ENCODE assay signal across 16 cellular contexts in genomic region chr5:95940758-95941682, GRCh38. TPM values are rescaled to one million over a fixed set of nuclear protein-coding genes. Genes with fewer than 3 reads are reported as not detected.
A peak's percentile ranks its signal among the peaks of the same experiment; 100 is the strongest.
DNase-seq lines count a peak whose midpoint lies in the region; ATAC-seq, FAIRE-seq and TF ChIP-seq lines count a peak whose summit lies in the region.
"Had no signal": no experiment of that assay in that cellular context is flagged by ENCODE, and none has a peak within 500 bp of the region (broad histone marks: within the 10 kb centered on the region; RNA-seq: fewer than 3 reads in every experiment).

No MANE protein-coding gene starts in this region.

- RAD21 ChIA-PET in GM12878 (lab: Charles Lee; ENCODE audit: unreplicated experiment), result interaction anchor here (0.6 to 4.5 kb wide), 12 partner anchors 9 to 402 kb away, joined by 3 to 21 read pairs (median 4); no protein-coding TSS in a partner anchor

- TF ChIP-seq RAD21 in GM12878 (IDR thresholded peaks at IDR 0.05; ENCODE audit: insufficient read depth, low read depth, low read length), result no peak

- H3K9me3 ChIP-seq in HUES48 (ENCODE audit: control insufficient read depth, insufficient read depth, low read length), result no peaks in the 10 kb centered on the region
- H3K9me3 ChIP-seq in GM12878 (replicated peaks; ENCODE audit: control insufficient read depth, insufficient read depth, low read length), result no peaks in the 10 kb centered on the region; the same call in 2 of the 3 replicates
- H3K9me3 ChIP-seq: right atrium auricular region had no signal

- POLR2A ChIA-PET in GM12878 (lab: Charles Lee), result interaction anchor here (0.6 to 2.7 kb wide), 7 partner anchors 9 to 70 kb away, joined by 3 to 14 read pairs (median 3); no protein-coding TSS in a partner anchor

- no peaks in the 10 kb centered on the region for H4K20me1 ChIP-seq in GM12878 (ENCODE audit: control insufficient read depth, insufficient read depth)

- in situ Hi-C loops in GM12878 (cut with MboI), result no loop called here

- TF ChIP-seq POLR2A in GM12878 (IDR thresholded peaks at IDR 0.05; ENCODE audit: low read depth, low read length), result no peak

- no peak overlapping the region for H3K4me2 ChIP-seq in GM12878 (ENCODE audit: control insufficient read depth, insufficient read depth)
- H3K4me2 ChIP-seq: hepatocyte had no signal

- peak overlapping the region; percentile 21; the same call in 1 of the 2 replicates for H3K9ac ChIP-seq in HUES48 (ENCODE audit: low read depth, low read length)
- no peak overlapping the region for H3K9ac ChIP-seq in GM12878 (ENCODE audit: control insufficient read depth, insufficient read depth, low read length)

- no peaks in the 10 kb centered on the region for H3K27me3 ChIP-seq in HUES48 (ENCODE audit: control insufficient read depth, insufficient read depth, low read length)
- no peaks in the 10 kb centered on the region for H3K27me3 ChIP-seq in GM12878 (replicated peaks in 1 of 2; ENCODE audit: control insufficient read depth in 2 of 2, insufficient read depth in 2 of 2, low read length in 1 of 2)
- H3K27me3 ChIP-seq: hepatocyte, right atrium auricular region had no signal

- WGBS in GM12878 (ENCODE audit: insufficient coverage, insufficient replicate concordance, low lambda C conversion rate, missing lambda C conversion rate), result 97% methylated on average over 3 of the region's 3 CpGs

- peaks cover 26% of the 10 kb centered on the region for H3K4me1 ChIP-seq in HUES48 (ENCODE audit: control insufficient read depth, insufficient read depth, low read length)
- peaks cover 29% of the 10 kb centered on the region for H3K4me1 ChIP-seq in GM12878 (ENCODE audit: control insufficient read depth, insufficient read depth, low read length)

- CTCF ChIA-PET in GM12878 (lab: Yijun Ruan, JAX), result interaction anchor here (0.7 to 4.7 kb wide), 7 partner anchors 8 to 94 kb away, joined by 3 to 33 read pairs (median 3); no protein-coding TSS in a partner anchor

- intact Hi-C loops in GM12878 (cut with micrococcal nuclease; ENCODE audit: unreplicated experiment), result no loop called here

- no peak for TF ChIP-seq EP300 in GM12878 (IDR thresholded peaks at IDR 0.05; ENCODE audit: borderline replicate concordance in 1 of 2, control insufficient read depth in 1 of 2, low read depth in 2 of 2, low read length in 2 of 2)

- BruUV-seq in GM12878 (replicated peaks; lab: Mats Ljungman, UMichigan), result TSS peak; percentile 3

- H3K36me3 ChIP-seq in HUES48 (ENCODE audit: control insufficient read depth, insufficient read depth, low read length) (no peaks in the 10 kb centered on the region), GM12878 (ENCODE audit: control insufficient read depth in 2 of 2, insufficient read depth in 2 of 2, low read length in 1 of 2) (peaks cover 0 to 11% of the 10 kb centered on the region in 2 experiments; a peak in 3 of 4 replicates)

- H3K27ac ChIP-seq in HUES48 (ENCODE audit: low read depth, low read length) (peak overlapping the region; percentile 65), GM12878 (ENCODE audit: control insufficient read depth, insufficient read depth) (peak overlapping the region; percentile 30; the same call in 1 of the 2 replicates)
- H3K27ac ChIP-seq: hepatocyte, right atrium auricular region had no signal

- ATAC-seq in GM12878, result peak; percentile 26
- ATAC-seq in GM18517 (IDR thresholded peaks at IDR 0.05; ENCODE audit: unreplicated experiment), result no peak
- no peak for ATAC-seq in HG02885 (IDR thresholded peaks at IDR 0.05; ENCODE audit: poor library complexity, unreplicated experiment)
- no peak for ATAC-seq in GM18498 (IDR thresholded peaks at IDR 0.05; ENCODE audit: unreplicated experiment)
- ATAC-seq: activated CD8-positive, alpha-beta T cell treated with anti-CD3 and anti-CD28 coated beads, Interleukin-2, amount 10 ng/mL, durations not matched to agents 7 days and 5 days had no signal

- no peak for FAIRE-seq in GM12878 (lab: Jason Lieb, UNC)
- FAIRE-seq: GM19239 had no signal

- DNase-seq in GM12878 (ENCODE audit: low read depth, low spot score) (no peak), iPS-NIHi7 (ENCODE audit: extremely low spot score) (peak; percentile 33), retina (peak; percentile 57), SW480 (ENCODE audit: low spot score) (no peak)
- DNase-seq: activated CD8-positive, alpha-beta T cell treated with anti-CD3 and anti-CD28 coated beads, Interleukin-2, amount 10 ng/mL, durations not matched to agents 7 days and 5 days; activated gamma-delta T cell treated with Interleukin-2 at 50 U/mL for 16 hours; NCI-H2107; SHP77 treated with DMSO at 0.1 percent for 48 hours; stimulated activated naive CD4-positive, alpha-beta T cell had no signal

- peak overlapping the region; percentile 7; the same call in 1 of the 2 replicates for H3K4me3 ChIP-seq in HUES48 (ENCODE audit: low read depth, low read length)
- no peak overlapping the region for H3K4me3 ChIP-seq in GM12878
- H3K4me3 ChIP-seq: hepatocyte, right atrium auricular region had no signal

- no peak overlapping the region for H2AFZ ChIP-seq in GM12878 (ENCODE audit: control insufficient read depth, low read depth, low read length)
- H2AFZ ChIP-seq: hepatocyte had no signal

- H3K79me2 ChIP-seq in GM12878 (ENCODE audit: control insufficient read depth, insufficient read depth, low read length), result peaks cover 85% of the 10 kb centered on the region

- no peak for TF ChIP-seq CTCF in GM12878 (IDR thresholded peaks at IDR 0.05 in 2 of 3, conservative IDR thresholded peaks at IDR 0.05 in 1 of 3; ENCODE audit: control insufficient read depth in 2 of 3, extremely low read depth in 1 of 3, insufficient read depth in 1 of 3, low read depth in 3 of 3, low read length in 3 of 3)

- SMC1A ChIA-PET in GM12878 (lab: Charles Lee; ENCODE audit: uncharacterized antibody, unreplicated experiment), result interaction anchor here (0.6 to 5.5 kb wide), 10 partner anchors 9 to 48 kb away, joined by 3 to 51 read pairs (median 8); no protein-coding TSS in a partner anchor

TF ChIP-seq in GM12878, 131 proteins besides CTCF, POLR2A, EP300 and RAD21:
- TF ChIP-seq BMI1 (IDR thresholded peaks at IDR 0.05; ENCODE audit: borderline replicate concordance), result no peak
- no peak for TF ChIP-seq TCF12 (IDR thresholded peaks at IDR 0.05; ENCODE audit: low read depth, low read length)
- no peak for TF ChIP-seq FOXM1 (IDR thresholded peaks at IDR 0.05; ENCODE audit: low read depth, low read length)
- TF ChIP-seq EED (IDR thresholded peaks at IDR 0.05; ENCODE audit: low read depth), result no peak
- no peak for TF ChIP-seq DPF2 (IDR thresholded peaks at IDR 0.05)
- no peak for TF ChIP-seq KLF5 (IDR thresholded peaks at IDR 0.05; ENCODE audit: partially characterized antibody)
- no peak for TF ChIP-seq JUNB (IDR thresholded peaks at IDR 0.05)
- TF ChIP-seq SRF (IDR thresholded peaks at IDR 0.05; ENCODE audit: low read depth in 2 of 2, low read length in 2 of 2), result no peak
- no peak for TF ChIP-seq MTA2 (IDR thresholded peaks at IDR 0.05; ENCODE audit: low read depth)
- TF ChIP-seq BCL11A (IDR thresholded peaks at IDR 0.05; ENCODE audit: low read depth, low read length), result no peak
- no peak for TF ChIP-seq CBFB (IDR thresholded peaks at IDR 0.05; ENCODE audit: low read depth)
- TF ChIP-seq EZH2 (IDR thresholded peaks at IDR 0.05; ENCODE audit: borderline replicate concordance, control insufficient read depth, low read depth, low read length), result no peak
TF ChIP-seq in GM12878: peak in this region for 0.

RNA-seq across cellular contexts. Expression of gene ELL2, which starts 20.6 kb away (rescaled TPM):
- 85.3 and 105 TPM in 2 replicates for total RNA-seq in GM12878 (2013; cell fraction: nucleolus; rRNA removed)
- total RNA-seq in GM12878 (2014; rRNA removed) (59.9 and 61.6 TPM in 2 replicates), GM12878 (2014; rRNA removed; fragmentation: Illumina TruSeq; extraction: Trizol) (83.8 and 87.5 TPM in 2 replicates), GM12878 (2021) (76.1 and 76.9 TPM in 2 replicates)
- polyA plus RNA-seq in GM12878 (2011; ENCODE audit: low read depth), result 24.4 TPM
- polyA plus RNA-seq in GM12878 (2011; rRNA removed) (91.4 and 122 TPM in 2 replicates), GM12878 (2014; fragmentation: Illumina TruSeq; extraction: Trizol) (64.9 and 73.3 TPM in 2 replicates), GM12878 (2014; fragmentation: Nextera tagmentation; extraction: Ambion mirVana) (10 to 100 TPM; 24.2 to 34.4 TPM), GM12878 (2014; rRNA removed) (46.4 and 47.7 TPM in 2 replicates), GM12878 (2016; fragmentation: Nextera tagmentation; extraction: Ambion mirVana) (10 to 100 TPM; 50.2 to 53.1 TPM)
- 38.3 and 41.6 TPM in 2 replicates for polyA plus RNA-seq in GM12878 (2011; cell fraction: cytosol; rRNA removed)
- polyA plus RNA-seq in GM12878 (2011; cell fraction: nucleus; rRNA removed), result 70.5 and 86.0 TPM in 2 replicates
- 32.2 and 37.2 TPM in 2 replicates for polyA plus RNA-seq in GM12878 (2012)
- 110 and 125 TPM in 2 replicates for polyA minus RNA-seq in GM12878 (2011; rRNA and poly(A)+ RNA removed)
- 41.3 and 44.8 TPM in 2 replicates for polyA minus RNA-seq in GM12878 (2011; cell fraction: cytosol; rRNA and poly(A)+ RNA removed)
- 172 and 368 TPM in 2 replicates for polyA minus RNA-seq in GM12878 (2011; cell fraction: nucleus; rRNA and poly(A)+ RNA removed)

Comparison
In these comparisons a context has a peak if more than half of its experiments do, and no peak if none do; other contexts are left out.
1. DNase-seq: peak in iPS-NIHi7 (single experiment) and retina (single experiment); none in GM12878 (single experiment) and SW480 (single experiment).